Comparison of ENCODE assay signal across 11 cellular contexts in the genomic region with DNA sequence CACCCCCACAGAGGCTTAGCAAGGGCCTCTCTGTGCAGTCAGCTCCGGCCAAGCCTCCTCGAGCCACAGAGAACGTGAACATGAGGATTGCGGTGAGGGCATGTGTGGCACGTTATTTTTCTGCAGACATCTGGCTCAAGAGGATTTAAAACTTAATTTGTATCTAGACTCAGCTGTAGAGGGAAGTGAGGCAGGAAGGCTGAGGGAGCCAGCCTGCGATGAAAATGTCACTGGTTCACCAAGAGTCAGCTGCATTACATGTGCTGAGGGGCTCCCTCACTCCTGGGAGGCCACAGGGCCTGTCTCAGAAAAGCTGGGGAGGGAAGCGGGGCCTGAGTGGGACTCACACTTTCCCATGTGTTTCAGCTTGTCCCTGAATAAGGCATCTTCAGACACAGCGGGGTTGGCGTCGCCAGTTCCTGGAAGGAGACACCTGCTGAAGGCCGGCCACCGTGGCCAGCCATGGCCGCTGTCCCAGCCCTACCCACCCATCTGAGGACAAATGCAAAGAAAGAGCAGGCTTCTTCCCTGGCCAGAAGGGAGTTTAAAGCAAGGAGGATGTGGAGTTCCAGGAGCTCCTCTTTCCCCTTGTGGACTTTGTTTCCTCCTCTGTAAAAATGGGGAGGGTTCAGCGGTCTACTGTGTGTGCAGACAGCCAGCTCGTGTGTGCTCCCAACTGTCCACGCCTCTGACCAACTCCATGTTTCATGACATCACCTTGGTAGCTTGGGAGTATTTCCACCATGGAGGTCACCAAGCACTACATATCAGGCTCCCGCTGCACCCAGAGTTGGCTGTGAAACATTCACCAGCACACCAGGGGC. TPM values are rescaled to one million over a fixed set of nuclear protein-coding genes. Genes with fewer than 3 reads are reported as not detected.
DNase-seq lines count a peak whose midpoint lies in the region; ATAC-seq and TF ChIP-seq lines count a peak whose summit lies in the region.
"Had no signal": no experiment of that assay in that cellular context is flagged by ENCODE, and none has a peak within 500 bp of the region (broad histone marks: within the 10 kb centered on the region; RNA-seq: fewer than 3 reads in every experiment).

No MANE protein-coding gene starts in this region.

- no peak overlapping the region for H2AFZ ChIP-seq in ACC112 (ENCODE audit: low read length, unreplicated experiment)
- H2AFZ ChIP-seq in neural progenitor cell (replicated peaks), result no peak overlapping the region

- H3K79me2 ChIP-seq in ACC112 (ENCODE audit: control insufficient read depth, insufficient read depth, low read length, unreplicated experiment) (no peaks in the 10 kb centered on the region), neural progenitor cell (ENCODE audit: low read depth) (no peaks in the 10 kb centered on the region)

- DNase-seq in Kasumi-1 (lab: John Stamatoyannopoulos, UW), result peak; percentile 93 to 95
- no peak for DNase-seq in chondrocyte (ENCODE audit: low spot score)
- DNase-seq in neural progenitor cell (ENCODE audit: low spot score), result no peak
- DNase-seq in activated T-helper 2 cell treated with anti-CD3 and anti-CD28 coated beads, Interferon-gamma antibody, Interleukin-2, Interleukin-4, amounts not matched to agents 10 μg/mL and 5 μg/mL and 100 μg/mL, durations not matched to agents 14 hours and 24 hours and 36 hours (ENCODE audit: low spot score), result no peak
- no peak for DNase-seq in NCI-H1105 (lab: John Stamatoyannopoulos, UW)
- no peak for DNase-seq in central memory CD4-positive, alpha-beta T cell
- DNase-seq: CD8-positive, alpha-beta memory T cell; retina had no signal

- no peaks in the 10 kb centered on the region for H4K20me1 ChIP-seq in neural progenitor cell (ENCODE audit: low read depth)

- H3K36me3 ChIP-seq in ACC112 (ENCODE audit: insufficient read depth, low read length) (no peaks in the 10 kb centered on the region), neural progenitor cell (no peaks in the 10 kb centered on the region)

- ATAC-seq in HG02610 (IDR thresholded peaks at IDR 0.05; ENCODE audit: unreplicated experiment), result no peak

- H3K9me3 ChIP-seq in neural progenitor cell (ENCODE audit: low read depth), result no peaks in the 10 kb centered on the region

- H3K4me3 ChIP-seq in ACC112 (ENCODE audit: low read depth, low read length), result 0 out of 2 replicates have a peak overlapping the region, but pooled peaks have one; percentile 9
- H3K4me3 ChIP-seq in neural progenitor cell, result no peak overlapping the region

- H3K27ac ChIP-seq in ACC112 (ENCODE audit: low read depth, low read length) (peak overlapping the region; percentile 70), neural progenitor cell (no peak overlapping the region)

- peak overlapping the region; percentile 36 for H3K4me2 ChIP-seq in neural progenitor cell

- peaks cover 38% of the 10 kb centered on the region for H3K4me1 ChIP-seq in ACC112 (ENCODE audit: control insufficient read depth, insufficient read depth, low read length, unreplicated experiment)
- H3K4me1 ChIP-seq in neural progenitor cell, result peaks cover 14% of the 10 kb centered on the region

- H3K27me3 Mint-ChIP-seq in chondrocyte (ENCODE audit: low read depth) (no peaks in the 10 kb centered on the region), neural progenitor cell (ENCODE audit: insufficient read depth, low read depth) (peaks cover 11% of the 10 kb centered on the region)
- peaks cover 8% of the 10 kb centered on the region for H3K27me3 Mint-ChIP-seq in activated T-helper 2 cell treated with anti-CD3 and anti-CD28 coated beads, Interferon-gamma antibody, Interleukin-2, Interleukin-4, amounts not matched to agents 10 μg/mL and 5 μg/mL and 100 μg/mL, durations not matched to agents 14 hours and 24 hours and 36 hours (ENCODE audit: low read depth)

- H3K4me1 Mint-ChIP-seq in chondrocyte (ENCODE audit: low read depth) (peaks cover 44% of the 10 kb centered on the region), neural progenitor cell (peaks cover 64% of the 10 kb centered on the region)
- H3K4me1 Mint-ChIP-seq in activated T-helper 2 cell treated with anti-CD3 and anti-CD28 coated beads, Interferon-gamma antibody, Interleukin-2, Interleukin-4, amounts not matched to agents 10 μg/mL and 5 μg/mL and 100 μg/mL, durations not matched to agents 14 hours and 24 hours and 36 hours (ENCODE audit: low read depth), result peaks cover 6% of the 10 kb centered on the region

- TF ChIP-seq CTCF in chondrocyte (IDR thresholded peaks at IDR 0.05) (no peak), neural progenitor cell (IDR thresholded peaks at IDR 0.05) (no peak)

- peaks cover 16% of the 10 kb centered on the region for H3F3A ChIP-seq in neural progenitor cell (ENCODE audit: low read depth)

- H3K27me3 ChIP-seq in ACC112 (ENCODE audit: insufficient read depth, low read length) (no peaks in the 10 kb centered on the region), neural progenitor cell (peaks cover 13% of the 10 kb centered on the region)

- H3K27ac Mint-ChIP-seq in chondrocyte (ENCODE audit: unreplicated experiment) (peak overlapping the region; percentile 72), neural progenitor cell (peak overlapping the region; percentile 93)
- no peak overlapping the region for H3K27ac Mint-ChIP-seq in activated T-helper 2 cell treated with anti-CD3 and anti-CD28 coated beads, Interferon-gamma antibody, Interleukin-2, Interleukin-4, amounts not matched to agents 10 μg/mL and 5 μg/mL and 100 μg/mL, durations not matched to agents 14 hours and 24 hours and 36 hours
- H3K27ac Mint-ChIP-seq: activated naive CD8-positive, alpha-beta T cell; CD8-positive, alpha-beta memory T cell had no signal

- H3K36me3 Mint-ChIP-seq in chondrocyte (ENCODE audit: low read depth), result peaks cover 26% of the 10 kb centered on the region
- H3K36me3 Mint-ChIP-seq in neural progenitor cell, result peaks cover 46% of the 10 kb centered on the region
- H3K36me3 Mint-ChIP-seq in activated T-helper 2 cell treated with anti-CD3 and anti-CD28 coated beads, Interferon-gamma antibody, Interleukin-2, Interleukin-4, amounts not matched to agents 10 μg/mL and 5 μg/mL and 100 μg/mL, durations not matched to agents 14 hours and 24 hours and 36 hours (ENCODE audit: low read depth), result no peaks in the 10 kb centered on the region
- H3K36me3 Mint-ChIP-seq: activated naive CD8-positive, alpha-beta T cell; CD8-positive, alpha-beta memory T cell had no signal

- no peak overlapping the region for H3K9ac ChIP-seq in neural progenitor cell

- H3K9me3 Mint-ChIP-seq in chondrocyte (ENCODE audit: low read depth) (no peaks in the 10 kb centered on the region), neural progenitor cell (no peaks in the 10 kb centered on the region)
- H3K9me3 Mint-ChIP-seq in activated T-helper 2 cell treated with anti-CD3 and anti-CD28 coated beads, Interferon-gamma antibody, Interleukin-2, Interleukin-4, amounts not matched to agents 10 μg/mL and 5 μg/mL and 100 μg/mL, durations not matched to agents 14 hours and 24 hours and 36 hours, result no peaks in the 10 kb centered on the region
- H3K9me3 Mint-ChIP-seq: CD8-positive, alpha-beta memory T cell had no signal

- intact Hi-C loops in activated T-helper 2 cell treated with anti-CD3 and anti-CD28 coated beads, Interferon-gamma antibody, Interleukin-2, Interleukin-4, amounts not matched to agents 10 μg/mL and 5 μg/mL and 100 μg/mL, durations not matched to agents 14 hours and 24 hours and 36 hours (cut with micrococcal nuclease), result no loop called here

- H3K4me3 Mint-ChIP-seq in chondrocyte (ENCODE audit: unreplicated experiment), result peak overlapping the region; percentile 6
- peak overlapping the region; percentile 31 for H3K4me3 Mint-ChIP-seq in neural progenitor cell
- H3K4me3 Mint-ChIP-seq in activated T-helper 2 cell treated with anti-CD3 and anti-CD28 coated beads, Interferon-gamma antibody, Interleukin-2, Interleukin-4, amounts not matched to agents 10 μg/mL and 5 μg/mL and 100 μg/mL, durations not matched to agents 14 hours and 24 hours and 36 hours (ENCODE audit: low read depth), result no peak overlapping the region
- H3K4me3 Mint-ChIP-seq: activated naive CD8-positive, alpha-beta T cell; CD8-positive, alpha-beta memory T cell had no signal

RNA-seq across cellular contexts. Expression of a gene that starts 19.1 kb away (rescaled TPM):
- total RNA-seq in chondrocyte, result 30.3 to 33.3 TPM (median 33.1 TPM) in 3 replicates
- 16.4 and 33.3 TPM in 2 replicates for total RNA-seq in neural progenitor cell (ENCODE audit: low replicate concordance)
- total RNA-seq in activated T-helper 2 cell treated with anti-CD3 and anti-CD28 coated beads, Interferon-gamma antibody, Interleukin-2, Interleukin-4, amounts not matched to agents 10 μg/mL and 5 μg/mL and 100 μg/mL, durations not matched to agents 14 hours and 24 hours and 36 hours, result 69.5 and 71.6 TPM in 2 replicates

Comparison
In these comparisons a context has a peak if more than half of its experiments do, and no peak if none do; other contexts are left out.
1. DNase-seq: peak in Kasumi-1 (2 of 2); none in chondrocyte (single experiment), neural progenitor cell (single experiment), activated T-helper 2 cell treated with anti-CD3 and anti-CD28 coated beads, Interferon-gamma antibody, Interleukin-2, Interleukin-4, amounts not matched to agents 10 μg/mL and 5 μg/mL and 100 μg/mL, durations not matched to agents 14 hours and 24 hours and 36 hours (single experiment), NCI-H1105 (single experiment) and central memory CD4-positive, alpha-beta T cell (single experiment).